19 cellular contexts compared by ENCODE assay signal in the genomic region with DNA sequence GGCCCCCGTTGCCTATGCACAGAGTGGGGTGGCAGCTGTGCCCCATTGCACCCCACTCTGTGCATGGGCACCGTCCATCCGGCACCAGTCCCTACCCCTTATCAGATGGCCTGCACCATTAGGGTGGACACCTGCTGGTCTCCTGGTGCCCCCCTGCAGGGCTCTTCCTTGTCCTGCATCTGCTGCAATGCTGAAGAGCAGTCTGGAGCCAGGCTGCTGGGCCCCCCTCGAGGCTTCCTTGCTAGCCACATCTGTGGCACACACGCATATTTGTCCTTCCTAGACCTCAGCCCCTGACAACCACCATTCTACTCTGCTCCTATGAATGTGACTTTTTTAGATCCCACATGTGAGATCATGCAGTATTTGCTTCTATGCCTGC. TPM values are rescaled to one million over a fixed set of nuclear protein-coding genes. Genes with fewer than 3 reads are reported as not detected.
DNase-seq lines count a peak whose midpoint lies in the region; ATAC-seq and TF ChIP-seq lines count a peak whose summit lies in the region.
"Had no signal": no experiment of that assay in that cellular context is flagged by ENCODE, and none has a peak within 500 bp of the region (broad histone marks: within the 10 kb centered on the region; RNA-seq: fewer than 3 reads in every experiment).

No MANE protein-coding gene starts in this region.

- 46% methylated on average over 3 of the region's 5 CpGs for WGBS in right lobe of liver (ENCODE audit: insufficient coverage, low coverage, low lambda C conversion rate, missing lambda C conversion rate)
- 97% methylated on average over 4 of the region's 5 CpGs for WGBS in esophagus muscularis mucosa

- no peak overlapping the region for H3K4me3 Mint-ChIP-seq in Caco-2 (ENCODE audit: unreplicated experiment)
- H3K4me3 Mint-ChIP-seq: CD8-positive, alpha-beta memory T cell had no signal

- H2AFZ ChIP-seq in PC-9, result no peak overlapping the region

- no peaks in the 10 kb centered on the region for H3K9me2 ChIP-seq in PC-9 (ENCODE audit: insufficient read depth)
- H3K9me2 ChIP-seq: SK-N-SH had no signal

- TF ChIP-seq EP300 in esophagus muscularis mucosa (IDR thresholded peaks at IDR 0.05), result no peak

- BruUV-seq in Caco-2 (replicated peaks; lab: Mats Ljungman, UMichigan) (no TSS peak), Panc1 (replicated peaks; lab: Mats Ljungman, UMichigan) (no TSS peak), PC-9 (replicated peaks; lab: Mats Ljungman, UMichigan) (no TSS peak)

- peaks cover 45% of the 10 kb centered on the region for H3K36me3 Mint-ChIP-seq in Caco-2 (ENCODE audit: insufficient read depth, unreplicated experiment)

- no peaks in the 10 kb centered on the region for H3K79me2 ChIP-seq in PC-9 (ENCODE audit: low read depth)

- intact Hi-C loops in Caco-2 (cut with micrococcal nuclease; ENCODE audit: unreplicated experiment), result no loop called here
- intact Hi-C loops in Panc1 (cut with micrococcal nuclease; ENCODE audit: unreplicated experiment), result loop anchor here (10.0 kb wide), 1 partner anchor 47 kb away; no protein-coding TSS in a partner anchor
- intact Hi-C loops in right lobe of liver (cut with DNase I), result no loop called here
- intact Hi-C loops in upper lobe of right lung (cut with DNase I), result no loop called here
- intact Hi-C loops in esophagus muscularis mucosa (cut with DNase I), result no loop called here
- intact Hi-C loops in PC-9 (cut with micrococcal nuclease; ENCODE audit: unreplicated experiment), result no loop called here

- no peak; the same call in 1 of the 2 replicates for ATAC-seq in Panc1
- ATAC-seq in right lobe of liver, result no peak
- no peak for ATAC-seq in upper lobe of right lung
- no peak for ATAC-seq in esophagus mucosa

- CTCF ChIA-PET in Caco-2 (lab: Charles Lee), result interaction anchor here (1.9 kb wide), 1 partner anchor 169 kb away, joined by 4 read pairs; no protein-coding TSS in a partner anchor
- CTCF ChIA-PET in Panc1 (lab: Charles Lee), result no interaction called here
- CTCF ChIA-PET in PC-9 (lab: Charles Lee), result no interaction called here

- H3K27ac ChIP-seq in Panc1 (ENCODE audit: low read length), result peak overlapping the region; percentile 84
- peak overlapping the region; percentile 9 to 44 (median 9) for H3K27ac ChIP-seq in right lobe of liver
- H3K27ac ChIP-seq in upper lobe of right lung, result no peak overlapping the region
- no peak overlapping the region for H3K27ac ChIP-seq in esophagus muscularis mucosa (replicated peaks in 1 of 4)
- H3K27ac ChIP-seq in PC-9, result no peak overlapping the region
- H3K27ac ChIP-seq: KMS-11 had no signal

- peaks cover 37% of the 10 kb centered on the region for H3K4me1 Mint-ChIP-seq in Caco-2 (ENCODE audit: low read depth, unreplicated experiment)
- H3K4me1 Mint-ChIP-seq: CD8-positive, alpha-beta memory T cell had no signal

- no peaks in the 10 kb centered on the region for H3K9me3 ChIP-seq in Caco-2
- H3K9me3 ChIP-seq in Panc1 (ENCODE audit: control insufficient read depth, insufficient read depth, low read depth, low read length), result no peaks in the 10 kb centered on the region
- H3K9me3 ChIP-seq in right lobe of liver, result no peaks in the 10 kb centered on the region
- no peaks in the 10 kb centered on the region for H3K9me3 ChIP-seq in upper lobe of right lung
- peaks cover 0 to 18% (median 9%) of the 10 kb centered on the region in 4 donors for H3K9me3 ChIP-seq in esophagus muscularis mucosa
- no peaks in the 10 kb centered on the region for H3K9me3 ChIP-seq in PC-9 (ENCODE audit: insufficient read depth, low read depth)
- H3K9me3 ChIP-seq: BE2C, SK-N-SH had no signal

- H3K4me2 ChIP-seq in PC-9, result no peak overlapping the region
- H3K4me2 ChIP-seq: KMS-11, SK-N-SH had no signal

- POLR2A ChIA-PET in Caco-2 (lab: Charles Lee) (interaction anchor here (0.7 kb wide), 1 partner anchor 10 kb away, joined by 3 read pairs; no protein-coding TSS in a partner anchor), Panc1 (lab: Charles Lee) (no interaction called here), PC-9 (lab: Charles Lee; ENCODE audit: unreplicated experiment) (no interaction called here)

- TF ChIP-seq CTCF in Caco-2 (IDR thresholded peaks at IDR 0.05; ENCODE audit: insufficient read depth in 1 of 2, low read depth in 1 of 2, low read length in 1 of 2, severe bottlenecking in 1 of 2, unreplicated experiment in 1 of 2), result no peak
- TF ChIP-seq CTCF in Panc1 (IDR thresholded peaks at IDR 0.05), result no peak
- TF ChIP-seq CTCF in right lobe of liver (IDR thresholded peaks at IDR 0.05), result no peak
- no peak for TF ChIP-seq CTCF in upper lobe of right lung (IDR thresholded peaks at IDR 0.05)
- no peak for TF ChIP-seq CTCF in esophagus muscularis mucosa (IDR thresholded peaks at IDR 0.05)
- no peak for TF ChIP-seq CTCF in PC-9 (conservative IDR thresholded peaks at IDR 0.05)

- H3F3A ChIP-seq in PC-9 (ENCODE audit: insufficient read depth, low read depth), result no peaks in the 10 kb centered on the region

- H3K4me1 ChIP-seq in Caco-2 (peaks cover 41% of the 10 kb centered on the region), Panc1 (ENCODE audit: control insufficient read depth, insufficient read depth, low read length) (peaks cover 91% of the 10 kb centered on the region), right lobe of liver (peaks cover 0 to 65% (median 35%) of the 10 kb centered on the region in 4 donors), upper lobe of right lung (no peaks in the 10 kb centered on the region), esophagus muscularis mucosa (peaks cover 0 to 26% (median 17%) of the 10 kb centered on the region in 4 donors), PC-9 (replicated peaks; ENCODE audit: insufficient read depth) (no peaks in the 10 kb centered on the region)
- H3K4me1 ChIP-seq: BE2C had no signal

- H3K4me3 ChIP-seq in Caco-2 (ENCODE audit: low read depth, low read length) (no peak overlapping the region), Panc1 (ENCODE audit: low read depth in 2 of 2, low read length in 2 of 2) (no peak overlapping the region), right lobe of liver (peak overlapping the region in 2 of 3 donors; percentile 3 to 10), upper lobe of right lung (no peak overlapping the region), esophagus muscularis mucosa (no peak overlapping the region), PC-9 (no peak overlapping the region)

- TF ChIP-seq POLR2A in right lobe of liver (IDR thresholded peaks at IDR 0.05) (no peak), esophagus muscularis mucosa (IDR thresholded peaks at IDR 0.05; ENCODE audit: low read depth) (no peak)

- H3K27ac Mint-ChIP-seq in Caco-2 (ENCODE audit: unreplicated experiment), result peak overlapping the region; percentile 16
- H3K27ac Mint-ChIP-seq: CD8-positive, alpha-beta memory T cell had no signal

- H3K36me3 ChIP-seq in Caco-2 (ENCODE audit: control insufficient read depth, insufficient read depth, low read length) (peaks cover 3% of the 10 kb centered on the region; the same call in 1 of the 2 replicates), Panc1 (ENCODE audit: control insufficient read depth, insufficient read depth, low read length) (no peaks in the 10 kb centered on the region), right lobe of liver (peaks cover 0 to 14% (median 0%) of the 10 kb centered on the region in 4 donors), upper lobe of right lung (no peaks in the 10 kb centered on the region), esophagus muscularis mucosa (peaks cover 0 to 12% (median 5%) of the 10 kb centered on the region in 4 donors), PC-9 (ENCODE audit: low read depth) (no peaks in the 10 kb centered on the region)
- H3K36me3 ChIP-seq: BE2C had no signal

- H4K20me1 ChIP-seq in PC-9 (ENCODE audit: insufficient read depth), result no peaks in the 10 kb centered on the region

- H3K27me3 ChIP-seq in Caco-2 (replicated peaks; ENCODE audit: control insufficient read depth, insufficient read depth, low read length) (no peaks in the 10 kb centered on the region), Panc1 (ENCODE audit: control insufficient read depth, insufficient read depth, low read length) (no peaks in the 10 kb centered on the region), right lobe of liver (no peaks in the 10 kb centered on the region), upper lobe of right lung (no peaks in the 10 kb centered on the region), esophagus muscularis mucosa (peaks cover 0 to 16% (median 0%) of the 10 kb centered on the region in 4 donors), PC-9 (ENCODE audit: insufficient read depth, low read depth) (no peaks in the 10 kb centered on the region)

- peaks cover 7% of the 10 kb centered on the region for H3K9me3 Mint-ChIP-seq in Caco-2 (ENCODE audit: unreplicated experiment)

- in situ Hi-C loops in Panc1 (cut with HindIII; ENCODE audit: low pct_unique_long_range_greater_than_20kb, low sequenced_read_pairs), result no loop called here

- no peaks in the 10 kb centered on the region for H3K27me3 Mint-ChIP-seq in Caco-2 (ENCODE audit: insufficient read depth, unreplicated experiment)

- DNase-seq in Caco-2, result no peak
- no peak for DNase-seq in Panc1 (ENCODE audit: low read depth, low spot score)
- DNase-seq in right lobe of liver, result no peak
- peak; percentile 40 for DNase-seq in upper lobe of right lung
- no peak for DNase-seq in esophagus muscularis mucosa (ENCODE audit: extremely low spot score)
- DNase-seq in PC-9, result no peak
- DNase-seq: BE2C; CD8-positive, alpha-beta memory T cell; DND-41; GF-D8; NCI-H1436 treated with DMSO at 0.1 percent for 48 hours; NCI-H2029 treated with DMSO at 0.1 percent for 48 hours; NCI-H2171 treated with DMSO at 0.1 percent for 48 hours; NCI-H446 treated with DMSO at 0.1 percent for 48 hours; NCI-H82; SHP77; SK-N-SH had no signal

RNA-seq across cellular contexts. Expression of gene COL18A1, which starts 56.4 kb away (rescaled TPM):
- total RNA-seq in Caco-2 (2022) (160 and 170 TPM in 2 replicates), Panc1 (2021; ENCODE audit: unreplicated experiment) (676 TPM), right lobe of liver (100 to 1,000 TPM; 261 to 487 (median 297) TPM), upper lobe of right lung (60.4 TPM), esophagus mucosa (26.7 TPM), esophagus muscularis mucosa (100 to 1,000 TPM in 3 of 4 donors, 10 to 100 TPM in 1; 97.7 to 173 (median 110) TPM), PC-9 (2021) (82.4 and 106 TPM in 2 replicates)
- 1,186 TPM for polyA plus RNA-seq in Panc1 (2012; ENCODE audit: insufficient read length)

Comparison
In these comparisons a context has a peak if more than half of its experiments do, and no peak if none do; other contexts are left out.
1. H3K4me3 ChIP-seq: peak in right lobe of liver (2 of 3); none in Caco-2 (single experiment), Panc1 (0 of 2), upper lobe of right lung (single experiment), esophagus muscularis mucosa (0 of 4) and PC-9 (single experiment).
2. H3K27ac ChIP-seq: peak in Panc1 (single experiment) and right lobe of liver (3 of 3); none in upper lobe of right lung (single experiment), esophagus muscularis mucosa (0 of 4) and PC-9 (single experiment).